Comparison of ENCODE assay signal across 23 cellular contexts in the genomic region with DNA sequence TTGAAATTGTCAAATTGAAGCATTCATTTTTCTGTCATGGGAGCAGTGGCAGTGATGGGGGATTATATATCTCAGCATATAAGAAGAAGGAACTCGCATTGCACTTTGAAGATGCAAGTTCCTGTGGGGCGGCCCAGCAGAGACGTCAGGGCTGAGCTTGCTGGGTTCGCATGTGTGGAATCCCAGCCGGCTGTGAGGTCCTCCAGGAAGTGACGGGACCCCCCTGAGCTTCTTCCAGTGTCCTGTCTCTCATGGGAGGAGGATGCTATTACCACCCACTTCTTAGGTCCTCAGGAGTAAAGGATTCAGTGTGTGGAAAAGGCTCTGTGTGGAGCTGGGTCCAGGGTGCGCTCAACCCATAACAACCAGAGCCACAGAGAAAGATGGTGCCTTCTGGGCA.
"Had no signal": no experiment of that assay in that cellular context is flagged by ENCODE, and none has a peak within 500 bp of the region (broad histone marks: within the 10 kb centered on the region; RNA-seq: fewer than 3 reads in every experiment).

No MANE protein-coding gene starts in this region.

- H3K36me3 ChIP-seq: left lung, prostate gland, spleen, suprapubic skin, thoracic aorta, tibial artery, upper lobe of right lung had no signal

- DNase-seq: hippocampal formation; kidney; left colon; left lung; midbrain; mucosa of descending colon; naive thymus-derived CD4-positive, alpha-beta T cell; nucleus accumbens; retina; right cardiac atrium; small intestine; spleen; stimulated activated CD4-positive, alpha-beta T cell treated with anti-CD3 and anti-CD28 coated beads, Interleukin-4, amount 100 ng/mL, for 24 hours; stimulated activated naive CD4-positive, alpha-beta T cell; tibial artery; trophoblast cell; upper lobe of right lung had no signal

- H3K9ac ChIP-seq: parathyroid adenoma had no signal

- H3K4me1 ChIP-seq: left lung, parathyroid adenoma, prostate gland, spleen, suprapubic skin, tibial artery, upper lobe of right lung had no signal

- H3K9me3 ChIP-seq: mucosa of descending colon, prostate gland, suprapubic skin, thoracic aorta, tibial artery, upper lobe of right lung had no signal

- H3K27ac ChIP-seq: left lung, parathyroid adenoma, prostate gland, spleen, suprapubic skin, thoracic aorta, tibial artery, upper lobe of right lung had no signal

- H3K79me2 ChIP-seq: parathyroid adenoma had no signal

- H2AFZ ChIP-seq: parathyroid adenoma had no signal

- H3K4me3 ChIP-seq: left lung, lung, mucosa of descending colon, prostate gland, spleen, suprapubic skin, thoracic aorta, tibial artery, upper lobe of right lung had no signal

- FAIRE-seq: kidney, small intestine, urothelium cell line had no signal
